Comparison of ENCODE assay signal across 34 cellular contexts in the genomic region with DNA sequence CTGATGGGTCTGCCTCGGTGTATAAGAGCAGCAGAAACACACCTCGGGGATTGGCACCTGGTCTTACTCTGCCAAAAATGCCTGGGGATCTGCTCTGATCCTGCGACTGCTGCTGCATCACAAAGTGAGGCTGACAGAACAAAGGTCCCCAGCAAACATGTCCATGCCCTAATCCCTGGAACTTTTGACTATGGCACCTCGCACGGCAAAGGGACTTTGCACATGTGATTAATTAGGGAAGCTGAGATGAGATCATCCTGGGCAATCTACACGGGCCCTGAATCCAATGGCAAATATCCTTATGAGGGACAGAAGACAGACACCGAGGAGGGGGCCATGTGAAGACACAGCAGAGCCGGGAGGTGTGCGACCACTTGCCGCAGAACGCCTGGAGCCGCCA.
"Had no signal": no experiment of that assay in that cellular context is flagged by ENCODE, and none has a peak within 500 bp of the region (broad histone marks: within the 10 kb centered on the region; RNA-seq: fewer than 3 reads in every experiment).

No MANE protein-coding gene starts in this region.

- H3K36me3 ChIP-seq: adrenal gland, breast epithelium, cardiac muscle cell had no signal

- ATAC-seq: activated naive CD4-positive, alpha-beta T cell treated with anti-CD3 and anti-CD28 coated beads, Interleukin-2, amount 50 U/mL, for 72 hours; activated naive CD8-positive, alpha-beta T cell treated with anti-CD3 and anti-CD28 coated beads, Interleukin-2, amount 50 U/mL, for 24 hours; activated T-cell treated with anti-CD3 and anti-CD28 coated beads, Interleukin-2, amount 50 U/mL, for 4 hours; activated T-cell treated with anti-CD3 and anti-CD28 coated beads, Interleukin-2, amount 50 U/mL, for 72 hours; activated T-helper 17 cell treated with anti-CD3 and anti-CD28 coated beads, Interleukin-2, amount 50 U/mL, for 72 hours; body of pancreas had no signal

- H3K27me3 ChIP-seq: adrenal gland, ascending aorta, body of pancreas, brain microvascular endothelial cell, breast epithelium, cardiac muscle cell had no signal

- H3K9me3 ChIP-seq: adrenal gland, ascending aorta, body of pancreas, breast epithelium had no signal

- DNase-seq: activated effector memory CD4-positive, alpha-beta T cell treated with anti-CD3 and anti-CD28 coated beads, Interleukin-2, amount 50 U/mL, for 16 hours; activated effector memory CD4-positive, alpha-beta T cell treated with Interleukin-2 at 50 U/mL for 16 hours; activated gamma-delta T cell; activated gamma-delta T cell treated with Interleukin-2 at 50 U/mL for 16 hours; activated naive CD4-positive, alpha-beta T cell; activated naive CD4-positive, alpha-beta T cell treated with anti-CD3 and anti-CD28 coated beads for 36 hours; activated naive CD4-positive, alpha-beta T cell treated with anti-CD3 and anti-CD28 coated beads, Interleukin-2, amount 10 ng/mL, durations not matched to agents 7 days and 5 days; activated naive CD4-positive, alpha-beta T cell treated with anti-CD3 and anti-CD28 coated beads, Interleukin-2, amount 50 U/mL, for 16 hours; activated naive CD4-positive, alpha-beta T cell treated with Interleukin-2 at 50 U/mL for 16 hours; activated naive CD8-positive, alpha-beta T cell treated with anti-CD3 and anti-CD28 coated beads for 36 hours; activated naive CD8-positive, alpha-beta T cell treated with anti-CD3 and anti-CD28 coated beads, Interleukin-2, amount 10 ng/mL, durations not matched to agents 7 days and 5 days; activated naive CD8-positive, alpha-beta T cell treated with anti-CD3 and anti-CD28 coated beads, Interleukin-2, amount 50 U/mL, for 24 hours; activated T-cell treated with anti-CD3 and anti-CD28 coated beads, Interleukin-2, amount 50 U/mL, for 1 hour; activated T-cell treated with anti-CD3 and anti-CD28 coated beads, Interleukin-2, amount 50 U/mL, for 24 hours; activated T-cell treated with anti-CD3 and anti-CD28 coated beads, Interleukin-2, amount 50 U/mL, for 4 hours; activated T-cell treated with anti-CD3 and anti-CD28 coated beads, Interleukin-2, amount 50 U/mL, for 48 hours; activated T-cell treated with anti-CD3 and anti-CD28 coated beads, Interleukin-2, amount 50 U/mL, for 72 hours; adrenal gland; amniotic stem cell; amygdala; anterior cingulate cortex; aorta; body of pancreas; brain microvascular endothelial cell; caudate nucleus; central memory CD4-positive, alpha-beta T cell; cerebellar nuclear complex had no signal

- H3K27ac ChIP-seq: adrenal gland, ascending aorta, body of pancreas, brain microvascular endothelial cell, breast epithelium, cardiac muscle cell had no signal

- H3K4me3 ChIP-seq: adrenal gland, ascending aorta, body of pancreas, breast epithelium, cardiac muscle cell had no signal

- FAIRE-seq: astrocyte, bronchial epithelial cell had no signal

- H3K4me1 ChIP-seq: adrenal gland, ascending aorta, body of pancreas, breast epithelium had no signal
